In the genomic region with DNA sequence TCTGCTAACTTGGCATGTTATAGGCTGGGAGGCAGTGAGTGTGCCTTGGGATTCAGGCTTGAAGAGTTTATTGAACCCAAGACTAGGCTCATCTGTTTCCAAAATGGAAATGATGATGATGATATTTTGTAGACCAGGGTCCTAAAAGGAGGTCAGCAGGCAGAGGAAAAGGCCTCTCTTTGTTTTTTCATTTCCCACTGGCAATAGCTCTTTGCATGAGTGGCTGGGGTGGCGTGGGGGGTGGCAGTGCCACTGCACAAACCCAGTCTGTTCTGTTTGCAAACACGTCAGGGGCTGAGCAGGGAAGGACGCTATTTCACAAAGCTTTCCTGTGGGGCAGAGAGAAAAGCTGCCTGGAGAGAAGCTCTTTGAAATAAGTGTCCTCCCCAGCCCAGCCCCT, we compare ENCODE assay signal across 29 cellular contexts.
DNase-seq lines count a peak whose midpoint lies in the region; ATAC-seq and TF ChIP-seq lines count a peak whose summit lies in the region.
"Had no signal": no experiment of that assay in that cellular context is flagged by ENCODE, and none has a peak within 500 bp of the region (broad histone marks: within the 10 kb centered on the region; RNA-seq: fewer than 3 reads in every experiment).

No MANE protein-coding gene starts in this region.

- H3K36me3 ChIP-seq in neuronal stem cell (replicated peaks in 1 of 2; ENCODE audit: control insufficient read depth in 2 of 2, insufficient read depth in 2 of 2, low read length in 2 of 2) (no peaks in the 10 kb centered on the region), tibial nerve (peaks cover 0 to 8% (median 0%) of the 10 kb centered on the region in 3 donors)
- H3K36me3 ChIP-seq: adrenal gland, gastroesophageal sphincter, sigmoid colon had no signal

- H2AK5ac ChIP-seq in neuronal stem cell (ENCODE audit: low read depth, low read length) = no peak overlapping the region

- no peak for TF ChIP-seq POLR2A in tibial nerve (IDR thresholded peaks at IDR 0.05)

- H2AFZ ChIP-seq in neuronal stem cell (ENCODE audit: low read length) = peak overlapping the region; percentile 9

- no peak for ATAC-seq in GM19395 (IDR thresholded peaks at IDR 0.05; ENCODE audit: unreplicated experiment)
- no peak for ATAC-seq in GM21360 (IDR thresholded peaks at IDR 0.05; ENCODE audit: unreplicated experiment)
- ATAC-seq: gastroesophageal sphincter; K562; mucosa of descending colon; natural killer cell treated with Interleukin-12 subunit alpha and Interleukin-12 subunit beta and Interleukin-15 and Interleukin-18, amount 100 ng/mL, for 72 hours; stimulated activated memory B cell treated with anti-CD40 and anti-IgM and Interleukin-4, amounts not matched to agents 10 μg/mL and 1 μg/mL and 100 μg/mL, for 72 hours had no signal

- peaks cover 6 to 21% of the 10 kb centered on the region in 2 donors for H3K9me3 ChIP-seq in neuronal stem cell (replicated peaks in 1 of 2; ENCODE audit: control insufficient read depth in 2 of 2, insufficient read depth in 1 of 2, low read depth in 1 of 2, low read length in 2 of 2)
- H3K9me3 ChIP-seq in tibial nerve = peaks cover 0 to 23% (median 0%) of the 10 kb centered on the region in 4 donors
- H3K9me3 ChIP-seq: testis had no signal

- no peak overlapping the region for H3K4me2 ChIP-seq in neuronal stem cell (ENCODE audit: insufficient read depth, low read length, poor library complexity, severe bottlenecking)

- H3K4me3 ChIP-seq in neuronal stem cell (ENCODE audit: low read length in 2 of 2) = no peak overlapping the region
- H3K4me3 ChIP-seq in tibial nerve = no peak overlapping the region
- H3K4me3 ChIP-seq: adrenal gland; BLaER1 treated with 17β-estradiol and CSF1 and Interleukin-3, amounts not matched to agents 10 nM and 100 nM; gastroesophageal sphincter; K562; mucosa of descending colon; sigmoid colon; testis had no signal

- H3K27me3 ChIP-seq in neuronal stem cell (ENCODE audit: control insufficient read depth in 3 of 3, insufficient read depth in 3 of 3, low read depth in 1 of 3, low read length in 3 of 3) = no peaks in the 10 kb centered on the region
- no peaks in the 10 kb centered on the region for H3K27me3 ChIP-seq in tibial nerve
- H3K27me3 ChIP-seq: adrenal gland; BLaER1 treated with 17β-estradiol and CSF1 and Interleukin-3, amounts not matched to agents 10 nM and 100 nM; gastroesophageal sphincter; sigmoid colon; testis had no signal

- WGBS in neuronal stem cell (ENCODE audit: extremely low coverage in 2 of 2, insufficient read length in 2 of 2, insufficient replicate concordance in 1 of 2), 2 donors = no CpG with 5 or more reads among the region's 3 CpGs
- 69 to 75% methylated on average over 3 of the region's 3 CpGs for WGBS in tibial nerve, 2 donors

- H3K79me1 ChIP-seq in neuronal stem cell (ENCODE audit: low read depth, low read length) = no peaks in the 10 kb centered on the region

- no peak for TF ChIP-seq CTCF in tibial nerve (IDR thresholded peaks at IDR 0.05)

- H3K23ac ChIP-seq in neuronal stem cell (ENCODE audit: low read depth, low read length, poor library complexity) = no peak overlapping the region

- H2BK12ac ChIP-seq in neuronal stem cell (ENCODE audit: low read length) = no peak overlapping the region

- no peak overlapping the region for H3K27ac ChIP-seq in neuronal stem cell (replicated peaks; ENCODE audit: low read length)
- H3K27ac ChIP-seq in tibial nerve = peak overlapping the region in 3 of 4 donors; percentile 32 to 85 (median 74)
- H3K27ac ChIP-seq: BLaER1 treated with 17β-estradiol and CSF1 and Interleukin-3, amounts not matched to agents 10 nM and 100 nM; gastroesophageal sphincter; testis had no signal

- peaks cover 4 to 21% of the 10 kb centered on the region in 2 donors for H3K4me1 ChIP-seq in neuronal stem cell (ENCODE audit: control insufficient read depth in 2 of 2, insufficient read depth in 1 of 2, low read depth in 1 of 2, low read length in 2 of 2)
- H3K4me1 ChIP-seq in tibial nerve = peaks cover 0 to 17% (median 0%) of the 10 kb centered on the region in 4 donors
- H3K4me1 ChIP-seq: gastroesophageal sphincter, sigmoid colon, testis had no signal

- H3K14ac ChIP-seq in neuronal stem cell (ENCODE audit: low read length) = no peak overlapping the region

- peak in 1 of 2 donors; percentile 38 for TF ChIP-seq EP300 in tibial nerve (IDR thresholded peaks at IDR 0.05)

- H2BK120ac ChIP-seq in neuronal stem cell (ENCODE audit: low read depth, low read length) = no peak overlapping the region

- no peak overlapping the region for H4K91ac ChIP-seq in neuronal stem cell (ENCODE audit: low read depth, low read length, poor library complexity)

- H2BK15ac ChIP-seq in neuronal stem cell (ENCODE audit: low read length) = no peak overlapping the region

- no peak overlapping the region for H2BK5ac ChIP-seq in neuronal stem cell (ENCODE audit: low read length)

- no peak overlapping the region for H4K8ac ChIP-seq in neuronal stem cell (ENCODE audit: low read depth, low read length)

- H3K9ac ChIP-seq in neuronal stem cell (ENCODE audit: low read depth, low read length, poor library complexity) = no peak overlapping the region
- H3K9ac ChIP-seq: BLaER1 treated with 17β-estradiol and CSF1 and Interleukin-3, amounts not matched to agents 10 nM and 100 nM had no signal

- no peak overlapping the region for H3K4ac ChIP-seq in neuronal stem cell (ENCODE audit: low read length)

- DNase-seq in amygdala (lab: John Stamatoyannopoulos, UW) = peak in 50 of 56 donors; percentile 14 to 88 (median 60)
- peak; percentile 92 for DNase-seq in globus pallidus (ENCODE audit: low spot score)
- DNase-seq in neuronal stem cell (ENCODE audit: low spot score) = no peak
- no peak for DNase-seq in tibial nerve (ENCODE audit: low spot score in 2 of 2)
- DNase-seq in SKM-1 treated with dmso at 0.1 percent for 144 hours (lab: John Stamatoyannopoulos, UW; ENCODE audit: unreplicated experiment) = no peak
- DNase-seq: activated CD4-positive, alpha-beta T cell treated with anti-CD3 and anti-CD28 coated beads, Interleukin-2, amount 50 U/mL, for 4 hours; activated CD4-positive, CD25-positive, alpha-beta regulatory T cell; activated naive CD4-positive, alpha-beta T cell treated with Interleukin-2 at 50 U/mL for 16 hours; Caco-2; DMS79 treated with DMSO at 0.1 percent for 48 hours; HCEC 1CT; MM.1S; mucosa of descending colon; NCI-H1417; NCI-H2081 treated with DMSO at 0.1 percent for 48 hours; NCI-H446; NCI-H774; RPMI8226; sigmoid colon; stimulated activated CD4-positive, alpha-beta T cell treated with anti-CD3 and anti-CD28 coated beads, Interleukin-4, amount 100 ng/mL, for 4 hours; testis had no signal

- H3K18ac ChIP-seq in neuronal stem cell (ENCODE audit: low read length) = no peak overlapping the region

Comparison
In these comparisons a context has a peak if more than half of its experiments do, and no peak if none do; other contexts are left out.
1. DNase-seq: peak in amygdala (50 of 56) and globus pallidus (single experiment); none in neuronal stem cell (single experiment), tibial nerve (0 of 2) and SKM-1 treated with dmso at 0.1 percent for 144 hours (single experiment).